Comparison of ENCODE assay signal across 6 cellular contexts in genomic region chr6:52918771-52919170, GRCh38. TPM values are rescaled to one million over a fixed set of nuclear protein-coding genes. Genes with fewer than 3 reads are reported as not detected.
"Had no signal": no experiment of that assay in that cellular context is flagged by ENCODE, and none has a peak within 500 bp of the region (broad histone marks: within the 10 kb centered on the region; RNA-seq: fewer than 3 reads in every experiment).

No MANE protein-coding gene starts in this region.

RNA-seq across cellular contexts. Expression of gene GSTA3, which starts 9.3 kb away (rescaled TPM):
- total RNA-seq: activated CD8-positive, alpha-beta T cell treated with anti-CD3 and anti-CD28 coated beads, Interleukin-2, amount 10 ng/mL, durations not matched to agents 7 days and 5 days; activated naive CD8-positive, alpha-beta T cell treated with anti-CD3 and anti-CD28 coated beads, Interleukin-2, amount 10 ng/mL, durations not matched to agents 7 days and 5 days; aorta; bronchial epithelial cell; SK-MEL-5; WTC11 had no signal
- polyA plus RNA-seq: aorta had no signal
